ENCODE assay signal across 27 cellular contexts in genomic region chr7:155123413-155123812, GRCh38. TPM values are rescaled to one million over a fixed set of nuclear protein-coding genes. Genes with fewer than 3 reads are reported as not detected.
"Had no signal": no experiment of that assay in that cellular context is flagged by ENCODE, and none has a peak within 500 bp of the region (broad histone marks: within the 10 kb centered on the region; RNA-seq: fewer than 3 reads in every experiment).

No MANE protein-coding gene starts in this region.

- H3K4me3 ChIP-seq: K562 had no signal

- H3K27ac Mint-ChIP-seq: IgD-negative memory B cell had no signal

- DNase-seq: MV-4-11, NCI-H1092, NCI-H1105 treated with DMSO at 0.1 percent for 48 hours, NCI-H1417 treated with DMSO at 0.1 percent for 48 hours, NCI-H146, NCI-H1694 treated with DMSO at 0.1 percent for 48 hours, NCI-H1930, NCI-H2081, NCI-H2107, NCI-H2227 treated with DMSO at 0.1 percent for 48 hours, NCI-H524, NCI-H526 treated with DMSO at 0.1 percent for 48 hours, NCI-H774, PC-3, SHP77, SK-N-SH, SW 1271 had no signal

- H3K36me3 Mint-ChIP-seq: IgD-negative memory B cell had no signal

- H3K9ac ChIP-seq: SK-N-SH had no signal

- H3K27ac ChIP-seq: RWPE1 had no signal

- H3K4me3 Mint-ChIP-seq: IgD-negative memory B cell had no signal

- ATAC-seq: K562, Panc1, PC-3 had no signal

- H3K4me1 Mint-ChIP-seq: IgD-negative memory B cell had no signal

- H3K4me2 ChIP-seq: SK-N-SH had no signal

RNA-seq across cellular contexts. Expression of gene HTR5A, which starts 53.3 kb away (rescaled TPM):
- total RNA-seq: HT-29, K562, LHCN-M2, MCF 10A, NCI-H460, OCI-LY7, PC-3, SK-MEL-5 had no signal
